ENCODE assay signal across 14 cellular contexts in the genomic region with DNA sequence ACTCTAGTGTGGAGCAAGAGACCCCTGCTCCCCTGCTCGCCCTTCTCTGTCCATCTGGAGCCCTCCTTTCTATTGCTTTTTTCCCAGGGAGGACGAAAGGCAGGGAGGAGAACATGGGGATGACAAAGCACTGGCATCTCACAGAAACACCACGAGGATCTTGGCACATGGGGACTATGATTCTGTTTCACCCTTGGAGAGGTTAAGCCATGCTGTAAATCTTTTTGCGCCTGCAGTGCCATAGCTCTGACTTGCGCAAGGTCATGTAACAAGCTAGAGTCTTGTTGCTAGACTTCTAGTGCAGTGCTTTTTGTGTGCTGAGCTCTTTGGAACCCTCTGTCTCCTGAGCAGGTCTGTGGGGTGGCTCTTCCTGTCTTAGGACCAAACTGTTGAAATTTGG. TPM values are rescaled to one million over a fixed set of nuclear protein-coding genes. Genes with fewer than 3 reads are reported as not detected.
"Had no signal": no experiment of that assay in that cellular context is flagged by ENCODE, and none has a peak within 500 bp of the region (broad histone marks: within the 10 kb centered on the region; RNA-seq: fewer than 3 reads in every experiment).

No MANE protein-coding gene starts in this region.

- H3K9me3 Mint-ChIP-seq: activated naive CD4-positive, alpha-beta T cell treated with anti-CD3 and anti-CD28 coated beads, Interleukin-2, amount 50 U/mL, for 24 hours; mesothelial cell of epicardium; nephron progenitor cell; stimulated activated naive CD8-positive, alpha-beta T cell treated with anti-CD3 and anti-CD28 coated beads, Interleukin-15, amount 100 ng/mL, for 72 hours had no signal

- H3K27ac Mint-ChIP-seq: activated CD4-positive, alpha-beta T cell treated with anti-CD3 and anti-CD28 coated beads for 36 hours; activated naive CD4-positive, alpha-beta T cell treated with anti-CD3 and anti-CD28 coated beads, Interleukin-2, amount 50 U/mL, for 24 hours; mesothelial cell of epicardium; nephron progenitor cell; stimulated activated naive CD8-positive, alpha-beta T cell treated with anti-CD3 and anti-CD28 coated beads, Interleukin-15, amount 100 ng/mL, for 72 hours had no signal

- H3K4me3 ChIP-seq: body of pancreas, SK-N-MC, smooth muscle cell, testis had no signal

- H3K4me3 Mint-ChIP-seq: activated CD4-positive, alpha-beta T cell treated with anti-CD3 and anti-CD28 coated beads for 36 hours; activated naive CD4-positive, alpha-beta T cell treated with anti-CD3 and anti-CD28 coated beads, Interleukin-2, amount 50 U/mL, for 24 hours; mesothelial cell of epicardium; nephron progenitor cell; stimulated activated naive CD8-positive, alpha-beta T cell treated with anti-CD3 and anti-CD28 coated beads, Interleukin-15, amount 100 ng/mL, for 72 hours had no signal

- H3K27me3 Mint-ChIP-seq: stimulated activated naive CD8-positive, alpha-beta T cell treated with anti-CD3 and anti-CD28 coated beads, Interleukin-15, amount 100 ng/mL, for 72 hours had no signal

- H3K36me3 Mint-ChIP-seq: activated naive CD4-positive, alpha-beta T cell treated with anti-CD3 and anti-CD28 coated beads, Interleukin-2, amount 50 U/mL, for 24 hours; mesothelial cell of epicardium had no signal

- H3K9me3 ChIP-seq: body of pancreas, testis had no signal

- H3K27ac ChIP-seq: body of pancreas, SK-N-MC, testis had no signal

- ATAC-seq: activated CD4-positive, alpha-beta T cell treated with anti-CD3 and anti-CD28 coated beads for 36 hours; body of pancreas; stimulated activated naive CD8-positive, alpha-beta T cell treated with anti-CD3 and anti-CD28 coated beads, Interleukin-15, amount 100 ng/mL, for 72 hours had no signal

- H3K4me1 ChIP-seq: body of pancreas, testis had no signal

- DNase-seq: activated CD4-positive, alpha-beta T cell treated with anti-CD3 and anti-CD28 coated beads for 36 hours; activated CD4-positive, alpha-beta T cell treated with anti-CD3 and anti-CD28 coated beads, Interleukin-2, amount 50 U/mL, for 48 hours; activated gamma-delta T cell; amniotic stem cell; body of pancreas; nephron progenitor cell; stimulated activated CD4-positive, alpha-beta T cell treated with anti-CD3 and anti-CD28 coated beads, Interleukin-4, amount 100 ng/mL, for 1 hour; stimulated activated naive CD8-positive, alpha-beta T cell treated with anti-CD3 and anti-CD28 coated beads, Interleukin-15, amount 100 ng/mL, for 72 hours; testis had no signal

- H3K4me1 Mint-ChIP-seq: activated CD4-positive, alpha-beta T cell treated with anti-CD3 and anti-CD28 coated beads for 36 hours; activated naive CD4-positive, alpha-beta T cell treated with anti-CD3 and anti-CD28 coated beads, Interleukin-2, amount 50 U/mL, for 24 hours; stimulated activated naive CD8-positive, alpha-beta T cell treated with anti-CD3 and anti-CD28 coated beads, Interleukin-15, amount 100 ng/mL, for 72 hours had no signal

- H3K27me3 ChIP-seq: body of pancreas, testis had no signal

RNA-seq across cellular contexts. Expression of a gene that starts 57.3 kb away (rescaled TPM):
- total RNA-seq: activated CD4-positive, alpha-beta T cell treated with anti-CD3 and anti-CD28 coated beads for 36 hours; T-helper 2 cell treated with Interferon-gamma antibody and Interleukin-4, amounts not matched to agents 100 ng/mL and 5 ng/mL, for 36 hours had no signal
